Comparison of ENCODE assay signal across 1 cellular context in genomic region chr2:156430978-156431358, GRCh38.
TF ChIP-seq lines count a peak whose summit lies in the region.

No MANE protein-coding gene starts in this region.

TF ChIP-seq in H1, 55 proteins besides CTCF, POLR2A, EP300 and RAD21:
- TF ChIP-seq MAFK (IDR thresholded peaks at IDR 0.05; ENCODE audit: low read depth, low read length) = peak; percentile 73
- TF ChIP-seq BACH1 (IDR thresholded peaks at IDR 0.05; ENCODE audit: low read length) = peak; percentile 83
- no peak for TF ChIP-seq CEBPB (IDR thresholded peaks at IDR 0.05; ENCODE audit: low read depth, low read length)
